In genomic region chr9:546797-547223, GRCh38 we compare ENCODE assay signal across 8 cellular contexts. TPM values are rescaled to one million over a fixed set of nuclear protein-coding genes. Genes with fewer than 3 reads are reported as not detected.
DNase-seq lines count a peak whose midpoint lies in the region; ATAC-seq and TF ChIP-seq lines count a peak whose summit lies in the region.

No MANE protein-coding gene starts in this region.

- TF ChIP-seq CTCF in GM06990 (IDR thresholded peaks at IDR 0.05; ENCODE audit: insufficient read depth, low read length, poor library complexity, severe bottlenecking) (peak; percentile 15), Peyer's patch (IDR thresholded peaks at IDR 0.05) (peak in 4 of 6 experiments; percentile 21 to 49 (median 38)), foreskin keratinocyte (conservative IDR thresholded peaks at IDR 0.05) (peak; percentile 58)

- no peaks in the 10 kb centered on the region for H3K9me3 Mint-ChIP-seq in stimulated activated effector memory CD8-positive, alpha-beta T cell treated with anti-CD3 and anti-CD28 coated beads, Interleukin-12 subunit alpha, Interleukin-12 subunit beta, amount 100 ng/mL, for 72 hours

- TF ChIP-seq POLR2A in Peyer's patch (IDR thresholded peaks at IDR 0.05), result no peak

- H3K27me3 ChIP-seq in GM06990 (replicated peaks; ENCODE audit: control insufficient read depth, insufficient read depth, low read length), result no peaks in the 10 kb centered on the region; the same call in 1 of the 2 replicates
- H3K27me3 ChIP-seq in Peyer's patch, result no peaks in the 10 kb centered on the region
- no peaks in the 10 kb centered on the region for H3K27me3 ChIP-seq in foreskin keratinocyte

- H3K36me3 Mint-ChIP-seq in stimulated activated effector memory CD8-positive, alpha-beta T cell treated with anti-CD3 and anti-CD28 coated beads, Interleukin-12 subunit alpha, Interleukin-12 subunit beta, amount 100 ng/mL, for 72 hours, result no peaks in the 10 kb centered on the region

- peak; percentile 20 for ATAC-seq in foreskin keratinocyte
- no peak for ATAC-seq in stimulated activated effector memory CD8-positive, alpha-beta T cell treated with anti-CD3 and anti-CD28 coated beads, Interleukin-12 subunit alpha, Interleukin-12 subunit beta, amount 100 ng/mL, for 72 hours
- ATAC-seq in HG02884 (IDR thresholded peaks at IDR 0.05; ENCODE audit: unreplicated experiment), result no peak
- no peak for ATAC-seq in GM18511 (IDR thresholded peaks at IDR 0.05; ENCODE audit: unreplicated experiment)

- no peaks in the 10 kb centered on the region for H3K4me1 Mint-ChIP-seq in stimulated activated effector memory CD8-positive, alpha-beta T cell treated with anti-CD3 and anti-CD28 coated beads, Interleukin-12 subunit alpha, Interleukin-12 subunit beta, amount 100 ng/mL, for 72 hours

- H3K27ac Mint-ChIP-seq in stimulated activated effector memory CD8-positive, alpha-beta T cell treated with anti-CD3 and anti-CD28 coated beads, Interleukin-12 subunit alpha, Interleukin-12 subunit beta, amount 100 ng/mL, for 72 hours, result no peak overlapping the region

- H3K4me3 ChIP-seq in GM06990 (replicated peaks; ENCODE audit: low read depth, low read length) (no peak overlapping the region), Peyer's patch (no peak overlapping the region)

- H3K27ac ChIP-seq in Peyer's patch, result peak overlapping the region in 2 of 4 donors; percentile 36 to 40
- no peak overlapping the region for H3K27ac ChIP-seq in foreskin keratinocyte

- no peaks in the 10 kb centered on the region for H3K9me3 ChIP-seq in Peyer's patch

- H3K4me1 ChIP-seq in Peyer's patch (peaks cover 0 to 6% (median 0%) of the 10 kb centered on the region in 4 donors), foreskin keratinocyte (peaks cover 8% of the 10 kb centered on the region)

- no peak for DNase-seq in GM06990 (ENCODE audit: extremely low read depth, insufficient read length)
- DNase-seq in Peyer's patch, result no peak
- no peak for DNase-seq in foreskin keratinocyte
- peak; percentile 89 for DNase-seq in pons (ENCODE audit: low spot score)
- DNase-seq in NCI-H345 treated with DMSO at 0.1 percent for 48 hours (lab: John Stamatoyannopoulos, UW; ENCODE audit: unreplicated experiment), result no peak
- no peak for DNase-seq in stimulated activated effector memory CD8-positive, alpha-beta T cell treated with anti-CD3 and anti-CD28 coated beads, Interleukin-12 subunit alpha, Interleukin-12 subunit beta, amount 100 ng/mL, for 72 hours (ENCODE audit: low spot score in 2 of 2)

- no peak overlapping the region for H3K4me3 Mint-ChIP-seq in stimulated activated effector memory CD8-positive, alpha-beta T cell treated with anti-CD3 and anti-CD28 coated beads, Interleukin-12 subunit alpha, Interleukin-12 subunit beta, amount 100 ng/mL, for 72 hours

- H3K36me3 ChIP-seq in GM06990 (ENCODE audit: control insufficient read depth, insufficient read depth, low read length) (no peaks in the 10 kb centered on the region), Peyer's patch (no peaks in the 10 kb centered on the region)

RNA-seq across cellular contexts. Expression of gene KANK1, which starts 42.3 kb away (rescaled TPM):
- total RNA-seq in Peyer's patch (10 to 100 TPM; 27.3 to 63.4 (median 59.6) TPM), foreskin keratinocyte (62.4 and 81.6 TPM in 2 replicates)
- polyA plus RNA-seq in foreskin keratinocyte, result 27.9 and 37.3 TPM in 2 replicates
